Comparison of ENCODE assay signal across 23 cellular contexts in genomic region chr2:9391961-9392695, GRCh38. TPM values are rescaled to one million over a fixed set of nuclear protein-coding genes. Genes with fewer than 3 reads are reported as not detected.
DNase-seq lines count a peak whose midpoint lies in the region; ATAC-seq and TF ChIP-seq lines count a peak whose summit lies in the region.
"Had no signal": no experiment of that assay in that cellular context is flagged by ENCODE, and none has a peak within 500 bp of the region (broad histone marks: within the 10 kb centered on the region; RNA-seq: fewer than 3 reads in every experiment).

No MANE protein-coding gene starts in this region.

- no peaks in the 10 kb centered on the region for H3K79me1 ChIP-seq in neuronal stem cell (ENCODE audit: low read depth, low read length)

- H3K4me1 ChIP-seq in neuronal stem cell (ENCODE audit: control insufficient read depth in 2 of 2, insufficient read depth in 1 of 2, low read depth in 1 of 2, low read length in 2 of 2) (peaks cover 9 to 13% of the 10 kb centered on the region in 2 donors), thoracic aorta (ENCODE audit: control insufficient read depth in 1 of 2, low read depth in 2 of 2) (peaks cover 0 to 3% of the 10 kb centered on the region in 2 donors)
- H3K4me1 ChIP-seq in CD8-positive, alpha-beta memory T cell (ENCODE audit: insufficient read depth, low read length), result no peaks in the 10 kb centered on the region
- H3K4me1 ChIP-seq: testis had no signal

- no peak overlapping the region for H2AK5ac ChIP-seq in neuronal stem cell (ENCODE audit: low read depth, low read length)

- no peak overlapping the region for H3K4me2 ChIP-seq in neuronal stem cell (ENCODE audit: insufficient read depth, low read length, poor library complexity, severe bottlenecking)

- H3K27me3 Mint-ChIP-seq in activated CD4-positive, alpha-beta memory T cell treated with anti-CD3 and anti-CD28 coated beads, Interleukin-2, amount 10 ng/mL, durations not matched to agents 7 days and 5 days, result no peaks in the 10 kb centered on the region
- peaks cover 0 to 1% of the 10 kb centered on the region in 2 donors for H3K27me3 Mint-ChIP-seq in CD8-positive, alpha-beta memory T cell
- H3K27me3 Mint-ChIP-seq: activated CD4-positive, alpha-beta T cell treated with anti-CD3 and anti-CD28 coated beads, Interleukin-2, amount 10 ng/mL, durations not matched to agents 24 days and 14 days; effector memory CD8-positive, alpha-beta T cell; progenitor cell of endocrine pancreas had no signal

- no peaks in the 10 kb centered on the region for H3K9me3 Mint-ChIP-seq in activated CD4-positive, alpha-beta memory T cell treated with anti-CD3 and anti-CD28 coated beads, Interleukin-2, amount 10 ng/mL, durations not matched to agents 7 days and 5 days
- H3K9me3 Mint-ChIP-seq in CD8-positive, alpha-beta memory T cell, result no peaks in the 10 kb centered on the region
- H3K9me3 Mint-ChIP-seq: activated CD4-positive, alpha-beta T cell treated with anti-CD3 and anti-CD28 coated beads, Interleukin-2, amount 10 ng/mL, durations not matched to agents 24 days and 14 days; effector memory CD8-positive, alpha-beta T cell; immature natural killer cell had no signal

- no peak overlapping the region for H3K9ac ChIP-seq in neuronal stem cell (ENCODE audit: low read depth, low read length, poor library complexity)

- H3K18ac ChIP-seq in neuronal stem cell (ENCODE audit: low read length), result peak overlapping the region; percentile 11

- no peak overlapping the region for H3K27ac Mint-ChIP-seq in activated CD4-positive, alpha-beta memory T cell treated with anti-CD3 and anti-CD28 coated beads, Interleukin-2, amount 10 ng/mL, durations not matched to agents 7 days and 5 days
- no peak overlapping the region for H3K27ac Mint-ChIP-seq in CD8-positive, alpha-beta memory T cell
- H3K27ac Mint-ChIP-seq: activated CD4-positive, alpha-beta T cell treated with anti-CD3 and anti-CD28 coated beads, Interleukin-2, amount 10 ng/mL, durations not matched to agents 24 days and 14 days; effector memory CD8-positive, alpha-beta T cell; naive thymus-derived CD4-positive, alpha-beta T cell had no signal

- no peaks in the 10 kb centered on the region for H3K27me3 ChIP-seq in dorsolateral prefrontal cortex
- no peaks in the 10 kb centered on the region for H3K27me3 ChIP-seq in neuronal stem cell (ENCODE audit: control insufficient read depth in 3 of 3, insufficient read depth in 3 of 3, low read depth in 1 of 3, low read length in 3 of 3)
- no peaks in the 10 kb centered on the region for H3K27me3 ChIP-seq in thoracic aorta (replicated peaks; ENCODE audit: insufficient read depth)
- no peaks in the 10 kb centered on the region for H3K27me3 ChIP-seq in CD8-positive, alpha-beta memory T cell (ENCODE audit: insufficient read depth, low read length, poor library complexity, severe bottlenecking)
- H3K27me3 ChIP-seq: adrenal gland, testis had no signal

- no peak overlapping the region for H2AFZ ChIP-seq in neuronal stem cell (ENCODE audit: low read length)

- H2BK15ac ChIP-seq in neuronal stem cell (ENCODE audit: low read length), result no peak overlapping the region

- H4K8ac ChIP-seq in neuronal stem cell (ENCODE audit: low read depth, low read length), result no peak overlapping the region

- POLR2A ChIA-PET in RWPE1 (lab: Yijun Ruan, JAX; ENCODE audit: low non-redundant PET), result no interaction called here
- POLR2A ChIA-PET in activated CD4-positive, alpha-beta memory T cell treated with anti-CD3 and anti-CD28 coated beads, Interleukin-2, amount 10 ng/mL, durations not matched to agents 7 days and 5 days (lab: Charles Lee), result no interaction called here
- POLR2A ChIA-PET in CD8-positive, alpha-beta memory T cell (lab: Charles Lee), result no interaction called here

- H3K4ac ChIP-seq in neuronal stem cell (ENCODE audit: low read length), result no peak overlapping the region

- H3K36me3 Mint-ChIP-seq in activated CD4-positive, alpha-beta memory T cell treated with anti-CD3 and anti-CD28 coated beads, Interleukin-2, amount 10 ng/mL, durations not matched to agents 7 days and 5 days (ENCODE audit: low read depth), result no peaks in the 10 kb centered on the region
- no peaks in the 10 kb centered on the region for H3K36me3 Mint-ChIP-seq in CD8-positive, alpha-beta memory T cell
- H3K36me3 Mint-ChIP-seq: immature natural killer cell; naive thymus-derived CD4-positive, alpha-beta T cell had no signal

- H3K4me3 Mint-ChIP-seq in activated CD4-positive, alpha-beta memory T cell treated with anti-CD3 and anti-CD28 coated beads, Interleukin-2, amount 10 ng/mL, durations not matched to agents 7 days and 5 days, result no peak overlapping the region
- no peak overlapping the region for H3K4me3 Mint-ChIP-seq in CD8-positive, alpha-beta memory T cell
- H3K4me3 Mint-ChIP-seq: activated CD4-positive, alpha-beta T cell treated with anti-CD3 and anti-CD28 coated beads, Interleukin-2, amount 10 ng/mL, durations not matched to agents 24 days and 14 days; effector memory CD8-positive, alpha-beta T cell; immature natural killer cell; naive thymus-derived CD4-positive, alpha-beta T cell had no signal

- H2BK12ac ChIP-seq in neuronal stem cell (ENCODE audit: low read length), result no peak overlapping the region

- no peak overlapping the region for H2BK120ac ChIP-seq in neuronal stem cell (ENCODE audit: low read depth, low read length)

- no peaks in the 10 kb centered on the region for H3K4me1 Mint-ChIP-seq in activated CD4-positive, alpha-beta memory T cell treated with anti-CD3 and anti-CD28 coated beads, Interleukin-2, amount 10 ng/mL, durations not matched to agents 7 days and 5 days
- H3K4me1 Mint-ChIP-seq in CD8-positive, alpha-beta memory T cell, result no peaks in the 10 kb centered on the region
- H3K4me1 Mint-ChIP-seq: activated CD4-positive, alpha-beta T cell treated with anti-CD3 and anti-CD28 coated beads, Interleukin-2, amount 10 ng/mL, durations not matched to agents 24 days and 14 days; immature natural killer cell had no signal

- H3K4me3 ChIP-seq in dorsolateral prefrontal cortex (no peak overlapping the region), neuronal stem cell (ENCODE audit: low read length in 2 of 2) (no peak overlapping the region), thoracic aorta (no peak overlapping the region)
- no peak overlapping the region for H3K4me3 ChIP-seq in CD8-positive, alpha-beta memory T cell (ENCODE audit: low read length)
- H3K4me3 ChIP-seq: adrenal gland, testis had no signal

- H3K36me3 ChIP-seq in neuronal stem cell (replicated peaks in 1 of 2; ENCODE audit: control insufficient read depth in 2 of 2, insufficient read depth in 2 of 2, low read length in 2 of 2) (peaks cover 28 to 91% of the 10 kb centered on the region in 2 donors), thoracic aorta (peaks cover 59% of the 10 kb centered on the region)
- H3K36me3 ChIP-seq in CD8-positive, alpha-beta memory T cell (ENCODE audit: insufficient read depth, low read length), result no peaks in the 10 kb centered on the region
- H3K36me3 ChIP-seq: adrenal gland had no signal

- WGBS in neuronal stem cell (ENCODE audit: extremely low coverage in 2 of 2, insufficient read length in 2 of 2, insufficient replicate concordance in 1 of 2), 2 donors, result no CpG with 5 or more reads among the region's 12 CpGs

- TF ChIP-seq CTCF in RWPE1 (conservative IDR thresholded peaks at IDR 0.05; ENCODE audit: low read depth), result no peak
- no peak for TF ChIP-seq CTCF in dorsolateral prefrontal cortex (IDR thresholded peaks at IDR 0.05 in 54 of 56, conservative IDR thresholded peaks at IDR 0.05 in 2 of 56; ENCODE audit: low read depth in 1 of 56, partially characterized antibody in 56 of 56)
- TF ChIP-seq CTCF in thoracic aorta (IDR thresholded peaks at IDR 0.05), result no peak

- ATAC-seq in thoracic aorta (ENCODE audit: insufficient number of reproducible peaks, low FRiP score, low read depth) (no peak), GM18517 (IDR thresholded peaks at IDR 0.05; ENCODE audit: unreplicated experiment) (no peak)
- ATAC-seq: effector memory CD8-positive, alpha-beta T cell; naive thymus-derived CD4-positive, alpha-beta T cell had no signal

- DNase-seq in RWPE1 (ENCODE audit: low spot score) (no peak), dorsolateral prefrontal cortex (no peak), neuronal stem cell (ENCODE audit: low spot score) (no peak), thoracic aorta (ENCODE audit: low spot score) (no peak), NCI-H187 (lab: John Stamatoyannopoulos, UW) (no peak)
- no peak for DNase-seq in activated CD4-positive, alpha-beta memory T cell treated with anti-CD3 and anti-CD28 coated beads, Interleukin-2, amount 10 ng/mL, durations not matched to agents 7 days and 5 days
- DNase-seq in CD8-positive, alpha-beta memory T cell, result no peak
- DNase-seq: activated CD4-positive, alpha-beta T cell treated with anti-CD3 and anti-CD28 coated beads, Interleukin-2, amount 10 ng/mL, durations not matched to agents 24 days and 14 days; activated CD8-positive, alpha-beta memory T cell treated with anti-CD3 and anti-CD28 coated beads, Interleukin-2, amount 50 U/mL, for 48 hours; activated effector memory CD4-positive, alpha-beta T cell treated with anti-CD3 and anti-CD28 coated beads, Interleukin-2, amount 50 U/mL, for 16 hours; adrenal gland; COR-L47; effector memory CD8-positive, alpha-beta T cell; immature natural killer cell; KG1; naive thymus-derived CD4-positive, alpha-beta T cell; NCI-H2081; NCI-H446 treated with DMSO at 0.1 percent for 48 hours; NK-92 treated with Interleukin-12 subunit alpha and Interleukin-12 subunit beta, amount 100 ng/mL, for 24 hours; RPMI8226; testis had no signal

- no peaks in the 10 kb centered on the region for H3K9me3 ChIP-seq in neuronal stem cell (replicated peaks in 1 of 2; ENCODE audit: control insufficient read depth in 2 of 2, insufficient read depth in 1 of 2, low read depth in 1 of 2, low read length in 2 of 2)
- no peaks in the 10 kb centered on the region for H3K9me3 ChIP-seq in thoracic aorta
- H3K9me3 ChIP-seq in CD8-positive, alpha-beta memory T cell (ENCODE audit: low read length), result no peaks in the 10 kb centered on the region
- H3K9me3 ChIP-seq: adrenal gland, testis had no signal

- intact Hi-C loops in dorsolateral prefrontal cortex (cut with DNase I), result no loop called here

- CTCF ChIA-PET in RWPE1 (lab: Yijun Ruan, JAX), result no interaction called here
- CTCF ChIA-PET in activated CD4-positive, alpha-beta memory T cell treated with anti-CD3 and anti-CD28 coated beads, Interleukin-2, amount 10 ng/mL, durations not matched to agents 7 days and 5 days (lab: Charles Lee), result no interaction called here
- CTCF ChIA-PET in CD8-positive, alpha-beta memory T cell (lab: Charles Lee), result no interaction called here

- no peak overlapping the region for H2BK5ac ChIP-seq in neuronal stem cell (ENCODE audit: low read length)

- no peak overlapping the region for H3K23ac ChIP-seq in neuronal stem cell (ENCODE audit: low read depth, low read length, poor library complexity)

- no peak overlapping the region for H4K91ac ChIP-seq in neuronal stem cell (ENCODE audit: low read depth, low read length, poor library complexity)

- no peak overlapping the region for H3K14ac ChIP-seq in neuronal stem cell (ENCODE audit: low read length)

- H3K27ac ChIP-seq in RWPE1 (peak overlapping the region; percentile 41), dorsolateral prefrontal cortex (peak overlapping the region in 48 of 59 donors; percentile 4 to 84 (median 66)), neuronal stem cell (replicated peaks; ENCODE audit: low read length) (no peak overlapping the region), thoracic aorta (peak overlapping the region; percentile 47 to 50)
- H3K27ac ChIP-seq in CD8-positive, alpha-beta memory T cell (ENCODE audit: low read depth, low read length), result no peak overlapping the region
- H3K27ac ChIP-seq: testis had no signal

RNA-seq across cellular contexts. Expression of gene ITGB1BP1, which starts 31.2 kb away (rescaled TPM):
- total RNA-seq in dorsolateral prefrontal cortex, result 100 to 1,000 TPM in 116 of 120 experiments, 10 to 100 TPM in 4; 75.1 to 226 (median 141) TPM
- 50.0 TPM for polyA plus RNA-seq in neuronal stem cell (2013, experiment 1 of 2)
- 49.6 TPM for polyA plus RNA-seq in neuronal stem cell (2013, experiment 2 of 2)
- total RNA-seq in thoracic aorta, result 10 to 100 TPM; 38.7 to 64.4 TPM
- 100 to 1,000 TPM; 112 to 119 TPM for total RNA-seq in activated CD4-positive, alpha-beta memory T cell treated with anti-CD3 and anti-CD28 coated beads, Interleukin-2, amount 10 ng/mL, durations not matched to agents 7 days and 5 days
- total RNA-seq in CD8-positive, alpha-beta memory T cell, result 100 to 1,000 TPM; 185 to 195 TPM
- 200 TPM for polyA plus RNA-seq in CD8-positive, alpha-beta memory T cell

RNA-seq across cellular contexts. Expression of gene CPSF3, which starts 31.3 kb away (rescaled TPM):
- total RNA-seq in dorsolateral prefrontal cortex, result 10 to 100 TPM; 11.9 to 33.6 (median 22.9) TPM
- 78.4 TPM for polyA plus RNA-seq in neuronal stem cell (2013, experiment 1 of 2)
- polyA plus RNA-seq in neuronal stem cell (2013, experiment 2 of 2), result 77.6 TPM
- 10 to 100 TPM; 13.1 to 18.9 TPM for total RNA-seq in thoracic aorta
- 10 to 100 TPM; 49.7 to 51.7 TPM for total RNA-seq in activated CD4-positive, alpha-beta memory T cell treated with anti-CD3 and anti-CD28 coated beads, Interleukin-2, amount 10 ng/mL, durations not matched to agents 7 days and 5 days
- 10 to 100 TPM; 79.0 to 83.9 TPM for total RNA-seq in CD8-positive, alpha-beta memory T cell
- 28.6 TPM for polyA plus RNA-seq in CD8-positive, alpha-beta memory T cell

Comparison
In these comparisons a context has a peak if more than half of its experiments do, and no peak if none do; other contexts are left out.
1. H3K27ac ChIP-seq: peak in RWPE1 (single experiment), dorsolateral prefrontal cortex (48 of 59) and thoracic aorta (2 of 2); none in neuronal stem cell (single experiment) and CD8-positive, alpha-beta memory T cell (single experiment).